In genomic region chr22:36385491-36386350, GRCh38 we compare ENCODE assay signal across 8 cellular contexts. TPM values are rescaled to one million over a fixed set of nuclear protein-coding genes. Genes with fewer than 3 reads are reported as not detected.
DNase-seq lines count a peak whose midpoint lies in the region; TF ChIP-seq lines count a peak whose summit lies in the region.

No MANE protein-coding gene starts in this region.

- H3K36me3 Mint-ChIP-seq in glutamatergic neuron (ENCODE audit: unreplicated experiment), result no peaks in the 10 kb centered on the region

- H3K9me3 Mint-ChIP-seq in glutamatergic neuron (ENCODE audit: unreplicated experiment), result peaks cover 4% of the 10 kb centered on the region

- peaks cover 19% of the 10 kb centered on the region for H3K4me1 Mint-ChIP-seq in glutamatergic neuron (ENCODE audit: low read depth, unreplicated experiment)

- peak; percentile 94 for DNase-seq in NCI-H69 (lab: John Stamatoyannopoulos, UW)
- DNase-seq in activated naive CD4-positive, alpha-beta T cell treated with Interleukin-2 at 50 U/mL for 16 hours, result peak; percentile 67
- no peak for DNase-seq in glutamatergic neuron
- DNase-seq in retinal pigment epithelial cell (ENCODE audit: low read depth), result no peak
- no peak for DNase-seq in HPDE6-E6E7 (ENCODE audit: extremely low spot score)
- no peak for DNase-seq in KG1 (lab: John Stamatoyannopoulos, UW)
- no peak for DNase-seq in midbrain (lab: John Stamatoyannopoulos, UW)

- peak overlapping the region; percentile 80 for H3K27ac Mint-ChIP-seq in glutamatergic neuron (ENCODE audit: unreplicated experiment)

- TF ChIP-seq CTCF in GM12875 (IDR thresholded peaks at IDR 0.05; ENCODE audit: borderline replicate concordance, insufficient read depth, low read depth, low read length) (no peak), glutamatergic neuron (IDR thresholded peaks at IDR 0.05; ENCODE audit: partially characterized antibody, unreplicated experiment) (no peak), retinal pigment epithelial cell (conservative IDR thresholded peaks at IDR 0.05; ENCODE audit: low read depth, low read length) (no peak)

- H3K27me3 Mint-ChIP-seq in glutamatergic neuron (ENCODE audit: unreplicated experiment), result peaks cover 4% of the 10 kb centered on the region

- peak overlapping the region; percentile 97 for H3K4me3 ChIP-seq in GM12875 (ENCODE audit: low read depth, low read length)
- H3K4me3 ChIP-seq in retinal pigment epithelial cell (ENCODE audit: low read length), result peak overlapping the region; percentile 96

- H3K4me3 Mint-ChIP-seq in glutamatergic neuron (ENCODE audit: unreplicated experiment), result peak overlapping the region; percentile 94

RNA-seq across cellular contexts. Expression of gene MYH9, which starts 2.0 kb away (rescaled TPM):
- 122 TPM for total RNA-seq in glutamatergic neuron (ENCODE audit: unreplicated experiment)

Comparison
In these comparisons a context has a peak if more than half of its experiments do, and no peak if none do; other contexts are left out.
1. DNase-seq: peak in NCI-H69 (single experiment) and activated naive CD4-positive, alpha-beta T cell treated with Interleukin-2 at 50 U/mL for 16 hours (single experiment); none in glutamatergic neuron (single experiment), retinal pigment epithelial cell (single experiment), HPDE6-E6E7 (single experiment), KG1 (single experiment) and midbrain (single experiment).